8 cellular contexts compared by ENCODE assay signal in the genomic region with DNA sequence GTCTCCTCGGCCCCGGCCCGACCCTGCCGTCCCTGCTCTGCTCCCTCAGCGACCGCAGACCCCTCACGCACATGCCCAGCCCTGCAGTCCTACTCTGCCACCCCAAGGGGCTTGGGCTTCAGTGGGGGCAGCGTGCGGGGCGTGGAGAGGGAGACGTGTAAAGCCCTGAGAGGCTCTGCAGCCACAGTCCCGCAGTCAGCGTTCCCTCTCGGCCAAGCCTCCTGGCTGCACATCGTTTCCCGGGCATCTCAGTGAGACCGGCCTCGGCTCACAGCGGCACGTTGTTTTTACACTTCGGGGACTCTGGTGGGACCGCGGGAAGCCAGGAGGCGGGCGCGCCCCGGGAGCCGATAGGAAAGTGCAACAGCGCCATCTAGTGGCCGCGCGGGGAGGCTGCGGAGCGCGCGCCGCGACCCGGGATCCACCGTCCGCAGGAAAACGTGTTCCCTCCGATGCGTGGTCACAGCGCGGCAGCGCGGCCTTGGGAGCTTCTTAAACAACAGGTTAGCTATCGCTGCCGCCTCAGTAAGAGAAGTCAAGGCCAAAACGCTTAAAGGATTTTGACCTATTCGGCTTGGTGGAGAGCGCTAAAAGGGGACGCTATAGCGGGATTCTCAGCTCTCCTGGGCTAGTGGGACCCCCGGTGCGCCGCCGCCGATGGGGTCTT.
DNase-seq lines count a peak whose midpoint lies in the region; ATAC-seq and TF ChIP-seq lines count a peak whose summit lies in the region.

No MANE protein-coding gene starts in this region.

- no peaks in the 10 kb centered on the region for H3K27me3 ChIP-seq in DOHH2 (ENCODE audit: control insufficient read depth, low read length)

- ATAC-seq in GM21526 (IDR thresholded peaks at IDR 0.05; ENCODE audit: low FRiP score, unreplicated experiment) (peak; percentile 87), HG03097 (IDR thresholded peaks at IDR 0.05; ENCODE audit: low FRiP score, unreplicated experiment) (no peak)

- no peaks in the 10 kb centered on the region for H3K9me3 ChIP-seq in DOHH2 (ENCODE audit: control insufficient read depth, insufficient read depth, low read length)

- no peak overlapping the region for H3K4me2 ChIP-seq in DOHH2 (ENCODE audit: low read length)

- H3K79me2 ChIP-seq in DOHH2 (ENCODE audit: control insufficient read depth, low read length) = no peaks in the 10 kb centered on the region

- no peaks in the 10 kb centered on the region for H4K20me1 ChIP-seq in DOHH2 (ENCODE audit: control insufficient read depth, insufficient read depth, low read depth, low read length)

- peak; percentile 70 for DNase-seq in KBM-7
- peak; percentile 44 for DNase-seq in UCSD-AML1 (lab: John Stamatoyannopoulos, UW; ENCODE audit: unreplicated experiment)
- DNase-seq in T47D (ENCODE audit: low read depth in 1 of 2, low spot score in 1 of 2) = peak; percentile 50 to 61
- peak; percentile 23 for DNase-seq in iris pigment epithelial cell (ENCODE audit: low read depth)
- DNase-seq in stimulated activated CD4-positive, alpha-beta T cell treated with anti-CD3 and anti-CD28 coated beads, Interleukin-15, amount 100 ng/mL, for 48 hours (ENCODE audit: low read depth in 2 of 2) = peak; percentile 41 to 51

- H3K4me1 ChIP-seq in DOHH2 (ENCODE audit: control insufficient read depth, low read length) = no peaks in the 10 kb centered on the region

- H3K36me3 ChIP-seq in DOHH2 (ENCODE audit: control insufficient read depth, low read length) = no peaks in the 10 kb centered on the region

- no peak overlapping the region for H3K4me3 ChIP-seq in DOHH2 (ENCODE audit: low read length)

- in situ Hi-C loops in KBM-7 (cut with MboI; ENCODE audit: low pct_unique_long_range_greater_than_20kb, low sequenced_read_pairs) (loop anchor here (5.0 kb wide), 1 partner anchor 104 kb away; no protein-coding TSS in a partner anchor), T47D (cut with HindIII; ENCODE audit: low pct_unique_long_range_greater_than_20kb, low sequenced_read_pairs) (no loop called here)

- peak; percentile 94 for TF ChIP-seq CTCF in DOHH2 (IDR thresholded peaks at IDR 0.05; ENCODE audit: low read depth, low read length, poor library complexity, severe bottlenecking)

- no peak overlapping the region for H3K27ac ChIP-seq in DOHH2 (ENCODE audit: low read depth, low read length)

- no peaks in the 10 kb centered on the region for H3K9me2 ChIP-seq in DOHH2 (replicated peaks; ENCODE audit: control insufficient read depth, low read length)

- H3F3A ChIP-seq in DOHH2 (ENCODE audit: control insufficient read depth, insufficient read depth) = no peaks in the 10 kb centered on the region
